Comparison of ENCODE assay signal across 10 cellular contexts in genomic region chr1:229509576-229509975, GRCh38. TPM values are rescaled to one million over a fixed set of nuclear protein-coding genes. Genes with fewer than 3 reads are reported as not detected.
DNase-seq lines count a peak whose midpoint lies in the region; ATAC-seq and TF ChIP-seq lines count a peak whose summit lies in the region.
"Had no signal": no experiment of that assay in that cellular context is flagged by ENCODE, and none has a peak within 500 bp of the region (broad histone marks: within the 10 kb centered on the region; RNA-seq: fewer than 3 reads in every experiment).

No MANE protein-coding gene starts in this region.

- no peak for ATAC-seq in natural killer cell

- intact Hi-C loops in Calu3 (cut with micrococcal nuclease; ENCODE audit: unreplicated experiment) (no loop called here), natural killer cell (cut with micrococcal nuclease) (loop anchor here (2.0 to 5.0 kb wide), 2 partner anchors 29 to 48 kb away; partner anchors contain the start of gene ABCB10), cardiac septum (cut with DNase I) (loop anchor here (5.0 kb wide), 1 partner anchor 237 kb away; the partner anchor contains the start of gene RAB4A)

- no TSS peak for BruUV-seq in Calu3 (replicated peaks; lab: Mats Ljungman, UMichigan)

- in situ Hi-C loops in astrocyte of the spinal cord (cut with HindIII; ENCODE audit: low sequenced_read_pairs), result no loop called here

- TF ChIP-seq CTCF in Calu3 (IDR thresholded peaks at IDR 0.05; ENCODE audit: unreplicated experiment) (no peak), astrocyte of the spinal cord (IDR thresholded peaks at IDR 0.05; ENCODE audit: low read depth, low read length) (no peak), natural killer cell (IDR thresholded peaks at IDR 0.05) (no peak)

- CTCF ChIA-PET in Calu3 (lab: Charles Lee), result no interaction called here

- DNase-seq in Calu3 (no peak), HuH-7.5 (ENCODE audit: low spot score) (peak; percentile 47), astrocyte of the spinal cord (ENCODE audit: low read depth, low spot score) (peak; percentile 10), natural killer cell (no peak), EL (no peak), ureter (ENCODE audit: low spot score) (no peak), cardiac septum (ENCODE audit: low spot score) (no peak)
- DNase-seq in activated CD4-positive, CD25-positive, alpha-beta regulatory T cell (lab: John Stamatoyannopoulos, UW), result no peak
- DNase-seq: adrenal gland, SW 1271 had no signal

- no peak overlapping the region for H3K4me3 ChIP-seq in astrocyte of the spinal cord (ENCODE audit: low read depth, low read length)

- no peaks in the 10 kb centered on the region for H3K9me3 Mint-ChIP-seq in Calu3 (ENCODE audit: low read depth, unreplicated experiment)
- H3K9me3 Mint-ChIP-seq in natural killer cell, result no peaks in the 10 kb centered on the region

- H3K4me3 Mint-ChIP-seq in Calu3 (ENCODE audit: low read depth, unreplicated experiment), result peak overlapping the region; percentile 94
- peak overlapping the region; percentile 92 for H3K4me3 Mint-ChIP-seq in natural killer cell

- peak overlapping the region; percentile 99 for H3K27ac Mint-ChIP-seq in Calu3 (ENCODE audit: unreplicated experiment)
- peak overlapping the region; percentile 96 for H3K27ac Mint-ChIP-seq in natural killer cell

- H3K27me3 Mint-ChIP-seq in Calu3 (ENCODE audit: unreplicated experiment) (no peaks in the 10 kb centered on the region), natural killer cell (ENCODE audit: low read depth in 2 of 2) (peaks cover 0 to 4% of the 10 kb centered on the region in 2 donors)

- H3K36me3 Mint-ChIP-seq in Calu3 (ENCODE audit: insufficient read depth, unreplicated experiment) (peaks cover 24% of the 10 kb centered on the region), natural killer cell (no peaks in the 10 kb centered on the region)

- H3K4me1 Mint-ChIP-seq in Calu3 (ENCODE audit: low read depth, unreplicated experiment) (peaks cover 19% of the 10 kb centered on the region), natural killer cell (peaks cover 24 to 25% of the 10 kb centered on the region in 2 donors)

RNA-seq across cellular contexts. Expression of gene NUP133, which starts 1.4 kb away (rescaled TPM):
- total RNA-seq in Calu3 (2022) (45.2 and 50.9 TPM in 2 replicates), natural killer cell (10 to 100 TPM; 34.5 to 40.1 (median 38.4) TPM), ureter (39.7 TPM), cardiac septum (24.5 TPM)

RNA-seq across cellular contexts. Expression of gene ABCB10, which starts 48.9 kb away (rescaled TPM):
- total RNA-seq in Calu3 (2022) (18.5 and 19.9 TPM in 2 replicates), natural killer cell (10 to 100 TPM; 22.0 to 23.3 (median 22.0) TPM), ureter (13.7 TPM), cardiac septum (11.0 TPM)

Comparison
In these comparisons a context has a peak if more than half of its experiments do, and no peak if none do; other contexts are left out.
1. DNase-seq: peak in HuH-7.5 (single experiment) and astrocyte of the spinal cord (single experiment); none in Calu3 (single experiment), natural killer cell (single experiment), EL (single experiment), activated CD4-positive, CD25-positive, alpha-beta regulatory T cell (0 of 4), ureter (single experiment) and cardiac septum (single experiment).